ENCODE assay signal across 8 cellular contexts in the genomic region with DNA sequence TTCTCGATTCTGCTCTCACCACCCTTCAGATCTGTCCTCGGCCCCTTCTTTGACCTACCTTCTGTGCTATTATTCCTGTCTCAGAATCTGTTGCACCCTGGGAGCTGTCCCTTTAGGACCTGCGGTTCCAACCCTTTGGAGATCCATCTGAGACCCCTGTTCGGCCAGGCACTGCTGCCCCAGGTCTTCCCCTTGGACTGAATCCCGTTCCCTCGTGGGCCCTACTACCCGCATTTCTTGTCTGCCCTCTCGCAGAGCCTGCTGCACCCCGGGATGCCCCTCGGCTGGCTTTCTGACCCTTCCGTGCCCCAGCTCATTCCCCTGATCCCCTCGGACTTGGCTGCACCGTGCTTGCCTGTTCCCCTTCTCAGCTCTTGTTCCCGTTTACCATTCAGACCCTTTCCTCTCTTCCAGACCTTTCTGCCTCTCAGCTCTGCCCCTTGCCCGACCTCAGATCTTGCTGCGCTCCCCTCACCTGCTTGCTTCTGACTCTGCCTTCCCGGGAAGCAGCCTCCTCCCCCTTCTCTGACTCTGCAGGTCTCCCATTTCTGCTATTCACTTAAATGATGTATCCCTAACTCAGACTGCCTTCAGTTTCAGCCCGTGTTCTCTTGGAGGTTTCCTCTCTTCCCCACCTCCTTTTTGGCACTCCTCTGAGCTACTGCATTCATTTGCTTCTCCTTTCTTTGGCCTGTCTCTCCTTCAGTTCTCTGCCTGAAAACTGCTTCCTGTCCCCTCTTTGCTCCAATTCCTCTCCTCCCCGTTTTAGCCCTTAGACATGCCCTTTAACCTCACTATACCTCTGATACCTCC. TPM values are rescaled to one million over a fixed set of nuclear protein-coding genes. Genes with fewer than 3 reads are reported as not detected.
DNase-seq lines count a peak whose midpoint lies in the region; ATAC-seq and TF ChIP-seq lines count a peak whose summit lies in the region.

No MANE protein-coding gene starts in this region.

- H3K9me3 ChIP-seq in MM.1S (replicated peaks; ENCODE audit: insufficient read depth, low read length), result no peaks in the 10 kb centered on the region
- H3K9me3 ChIP-seq in muscle layer of colon (ENCODE audit: low read length), result no peaks in the 10 kb centered on the region

- H3K9ac ChIP-seq in MM.1S (ENCODE audit: low read length) (peak overlapping the region; percentile 47; the same call in 1 of the 2 replicates), muscle layer of colon (ENCODE audit: low read length) (peak overlapping the region; percentile 46)

- H3K27ac ChIP-seq in MM.1S (ENCODE audit: low read length), result no peak overlapping the region
- peak overlapping the region; percentile 90 for H3K27ac ChIP-seq in muscle layer of colon (ENCODE audit: low read depth, low read length)

- H3K9me3 Mint-ChIP-seq in chondrocyte (ENCODE audit: low read depth), result no peaks in the 10 kb centered on the region
- no peaks in the 10 kb centered on the region for H3K9me3 Mint-ChIP-seq in natural killer cell treated with Interleukin-12 subunit alpha and Interleukin-12 subunit beta and Interleukin-15 and Interleukin-18, amount 100 ng/mL, for 72 hours

- no peak overlapping the region for H3K27ac Mint-ChIP-seq in chondrocyte (ENCODE audit: unreplicated experiment)
- H3K27ac Mint-ChIP-seq in natural killer cell treated with Interleukin-12 subunit alpha and Interleukin-12 subunit beta and Interleukin-15 and Interleukin-18, amount 100 ng/mL, for 72 hours, result no peak overlapping the region

- TF ChIP-seq CTCF in MM.1S (IDR thresholded peaks at IDR 0.05; ENCODE audit: low read length), result no peak
- peak; percentile 2 for TF ChIP-seq CTCF in chondrocyte (IDR thresholded peaks at IDR 0.05)

- H3K36me3 Mint-ChIP-seq in chondrocyte (ENCODE audit: low read depth), result no peaks in the 10 kb centered on the region
- H3K36me3 Mint-ChIP-seq in natural killer cell treated with Interleukin-12 subunit alpha and Interleukin-12 subunit beta and Interleukin-15 and Interleukin-18, amount 100 ng/mL, for 72 hours, result no peaks in the 10 kb centered on the region

- H3K36me3 ChIP-seq in MM.1S (replicated peaks; ENCODE audit: insufficient read depth, low read length), result no peaks in the 10 kb centered on the region
- H3K36me3 ChIP-seq in muscle layer of colon (ENCODE audit: insufficient read depth, low read length), result no peaks in the 10 kb centered on the region

- 0 out of 2 replicates have a peak overlapping the region, but pooled peaks have one; percentile 32 for H2AFZ ChIP-seq in MM.1S (ENCODE audit: low read length)

- H3K27me3 Mint-ChIP-seq in chondrocyte (ENCODE audit: low read depth), result no peaks in the 10 kb centered on the region
- no peaks in the 10 kb centered on the region for H3K27me3 Mint-ChIP-seq in natural killer cell treated with Interleukin-12 subunit alpha and Interleukin-12 subunit beta and Interleukin-15 and Interleukin-18, amount 100 ng/mL, for 72 hours

- H3K9me2 ChIP-seq in MM.1S (replicated peaks; ENCODE audit: insufficient read depth, low read length), result no peaks in the 10 kb centered on the region

- DNase-seq in NCI-H146 (lab: John Stamatoyannopoulos, UW) (peak; percentile 35), NCI-H146 treated with DMSO at 0.1 percent for 48 hours (lab: John Stamatoyannopoulos, UW; ENCODE audit: unreplicated experiment) (no peak), MM.1S (no peak), chondrocyte (ENCODE audit: low spot score) (no peak), MV-4-11 (lab: John Stamatoyannopoulos, UW) (no peak)
- DNase-seq in natural killer cell treated with Interleukin-12 subunit alpha and Interleukin-12 subunit beta and Interleukin-15 and Interleukin-18, amount 100 ng/mL, for 72 hours (ENCODE audit: low spot score), result no peak

- H3K27me3 ChIP-seq in MM.1S (replicated peaks; ENCODE audit: insufficient read depth, low read length) (no peaks in the 10 kb centered on the region), muscle layer of colon (ENCODE audit: control insufficient read depth in 1 of 2, insufficient read depth in 2 of 2, low read length in 2 of 2) (no peaks in the 10 kb centered on the region)

- no peaks in the 10 kb centered on the region for H4K20me1 ChIP-seq in MM.1S (ENCODE audit: insufficient read depth, low read length)

- H3K4me2 ChIP-seq in MM.1S (ENCODE audit: low read depth, low read length), result peak overlapping the region; percentile 91

- peaks cover 16% of the 10 kb centered on the region for H3K4me1 Mint-ChIP-seq in chondrocyte (ENCODE audit: low read depth)
- peaks cover 20 to 21% of the 10 kb centered on the region in 2 donors for H3K4me1 Mint-ChIP-seq in natural killer cell treated with Interleukin-12 subunit alpha and Interleukin-12 subunit beta and Interleukin-15 and Interleukin-18, amount 100 ng/mL, for 72 hours (ENCODE audit: low read depth in 2 of 2)

- peaks cover 55% of the 10 kb centered on the region for H3K79me2 ChIP-seq in MM.1S (ENCODE audit: low read length)

- ATAC-seq in natural killer cell treated with Interleukin-12 subunit alpha and Interleukin-12 subunit beta and Interleukin-15 and Interleukin-18, amount 100 ng/mL, for 72 hours, result no peak
- no peak for ATAC-seq in HG02623 (IDR thresholded peaks at IDR 0.05; ENCODE audit: unreplicated experiment)

- H3K4me3 ChIP-seq in MM.1S (ENCODE audit: low read length) (peak overlapping the region; percentile 74), muscle layer of colon (ENCODE audit: low read depth in 1 of 2, low read length in 2 of 2) (peak overlapping the region; percentile 50 to 69)

- H3F3A ChIP-seq in MM.1S (ENCODE audit: insufficient read depth, low read length), result peaks cover 6% of the 10 kb centered on the region; the same call in 1 of the 2 replicates

- H3K4me1 ChIP-seq in MM.1S (ENCODE audit: low read length), result peaks cover 10% of the 10 kb centered on the region
- H3K4me1 ChIP-seq in muscle layer of colon (ENCODE audit: insufficient read depth, low read length), result peaks cover 49% of the 10 kb centered on the region

- no peak overlapping the region for H3K4me3 Mint-ChIP-seq in chondrocyte (ENCODE audit: unreplicated experiment)
- H3K4me3 Mint-ChIP-seq in natural killer cell treated with Interleukin-12 subunit alpha and Interleukin-12 subunit beta and Interleukin-15 and Interleukin-18, amount 100 ng/mL, for 72 hours, result no peak overlapping the region

RNA-seq across cellular contexts. Expression of gene ARHGAP35, which starts 1.1 kb away (rescaled TPM):
- 60.1 to 70.9 TPM (median 70.2 TPM) in 3 replicates for total RNA-seq in chondrocyte
- total RNA-seq in natural killer cell treated with Interleukin-12 subunit alpha and Interleukin-12 subunit beta and Interleukin-15 and Interleukin-18, amount 100 ng/mL, for 72 hours, result 10 to 100 TPM; 27.6 to 42.9 TPM

RNA-seq across cellular contexts. Expression of gene AP2S1, which starts 11.3 kb away (rescaled TPM):
- 168 to 189 TPM (median 173 TPM) in 3 replicates for total RNA-seq in chondrocyte
- total RNA-seq in natural killer cell treated with Interleukin-12 subunit alpha and Interleukin-12 subunit beta and Interleukin-15 and Interleukin-18, amount 100 ng/mL, for 72 hours, result 100 to 1,000 TPM in 1 of 2 donors, 10 to 100 TPM in 1; 94.3 to 130 TPM
